In genomic region chr5:129405222-129405621, GRCh38 we compare ENCODE assay signal across 9 cellular contexts. TPM values are rescaled to one million over a fixed set of nuclear protein-coding genes. Genes with fewer than 3 reads are reported as not detected.
"Had no signal": no experiment of that assay in that cellular context is flagged by ENCODE, and none has a peak within 500 bp of the region (broad histone marks: within the 10 kb centered on the region; RNA-seq: fewer than 3 reads in every experiment).

No MANE protein-coding gene starts in this region.

- H3K9ac ChIP-seq: GM23248 had no signal

- H3K9me3 ChIP-seq: HAP-1 had no signal

- DNase-seq: GM23248, GOT3, H7, HFFc6, KBM-7 had no signal

- H2AFZ ChIP-seq: GM23248 had no signal

- H3K36me3 ChIP-seq: HAP-1 had no signal

- H3K4me3 ChIP-seq: GM23248, HAP-1 had no signal

- H3K27ac ChIP-seq: GM23248, HL-60 had no signal

- H3K4me1 ChIP-seq: HAP-1 had no signal

RNA-seq across cellular contexts. Expression of gene ADAMTS19, which starts 54.9 kb away (rescaled TPM):
- total RNA-seq: GM23248, HepG2, HFFc6 had no signal
- polyA plus RNA-seq: GM23248, HepG2, IgD-negative memory B cell had no signal
